2 cellular contexts compared by ENCODE assay signal in the genomic region with DNA sequence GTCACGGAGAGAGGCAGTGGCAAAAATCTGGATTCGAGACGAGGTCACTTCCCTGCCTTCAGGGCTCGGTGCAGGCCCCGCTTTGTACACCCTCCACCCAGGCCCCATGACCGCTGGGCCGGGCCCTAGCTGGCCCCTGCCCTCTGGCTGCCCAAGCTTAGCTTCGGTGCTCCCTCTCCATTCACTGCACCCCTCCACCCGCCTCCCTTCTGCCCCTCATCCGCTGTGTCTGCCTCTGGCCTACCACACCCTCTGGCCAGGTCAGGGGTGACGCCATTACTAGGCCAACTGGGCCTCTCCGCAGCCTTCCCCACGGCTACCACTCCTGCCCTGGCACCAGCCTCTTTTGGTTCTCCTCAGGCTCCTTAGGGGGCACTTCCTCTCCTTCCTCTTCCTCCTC.
TF ChIP-seq lines count a peak whose summit lies in the region.

No MANE protein-coding gene starts in this region.

TF ChIP-seq in Ishikawa, 13 proteins besides CTCF, POLR2A, EP300 and RAD21:
- TF ChIP-seq CEBPB (IDR thresholded peaks at IDR 0.05) = no peak
- TF ChIP-seq, protein P1, sequence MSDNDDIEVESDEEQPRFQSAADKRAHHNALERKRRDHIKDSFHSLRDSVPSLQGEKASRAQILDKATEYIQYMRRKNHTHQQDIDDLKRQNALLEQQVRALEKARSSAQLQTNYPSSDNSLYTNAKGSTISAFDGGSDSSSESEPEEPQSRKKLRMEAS (IDR thresholded peaks at IDR 0.05) = 0 out of 2 replicates have a peak, but pooled peaks have one; percentile 6
TF ChIP-seq in Ishikawa: peak in this region for 1.

TF ChIP-seq in H1, 55 proteins besides CTCF, POLR2A, EP300 and RAD21:
- TF ChIP-seq, protein P2, sequence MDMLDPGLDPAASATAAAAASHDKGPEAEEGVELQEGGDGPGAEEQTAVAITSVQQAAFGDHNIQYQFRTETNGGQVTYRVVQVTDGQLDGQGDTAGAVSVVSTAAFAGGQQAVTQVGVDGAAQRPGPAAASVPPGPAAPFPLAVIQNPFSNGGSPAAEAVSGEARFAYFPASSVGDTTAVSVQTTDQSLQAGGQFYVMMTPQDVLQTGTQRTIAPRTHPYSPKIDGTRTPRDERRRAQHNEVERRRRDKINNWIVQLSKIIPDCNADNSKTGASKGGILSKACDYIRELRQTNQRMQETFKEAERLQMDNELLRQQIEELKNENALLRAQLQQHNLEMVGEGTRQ (IDR thresholded peaks at IDR 0.05; ENCODE audit: low read length) = no peak
- TF ChIP-seq, protein P3, sequence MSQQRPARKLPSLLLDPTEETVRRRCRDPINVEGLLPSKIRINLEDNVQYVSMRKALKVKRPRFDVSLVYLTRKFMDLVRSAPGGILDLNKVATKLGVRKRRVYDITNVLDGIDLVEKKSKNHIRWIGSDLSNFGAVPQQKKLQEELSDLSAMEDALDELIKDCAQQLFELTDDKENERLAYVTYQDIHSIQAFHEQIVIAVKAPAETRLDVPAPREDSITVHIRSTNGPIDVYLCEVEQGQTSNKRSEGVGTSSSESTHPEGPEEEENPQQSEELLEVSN (IDR thresholded peaks at IDR 0.05) = no peak
- TF ChIP-seq, protein P4, sequence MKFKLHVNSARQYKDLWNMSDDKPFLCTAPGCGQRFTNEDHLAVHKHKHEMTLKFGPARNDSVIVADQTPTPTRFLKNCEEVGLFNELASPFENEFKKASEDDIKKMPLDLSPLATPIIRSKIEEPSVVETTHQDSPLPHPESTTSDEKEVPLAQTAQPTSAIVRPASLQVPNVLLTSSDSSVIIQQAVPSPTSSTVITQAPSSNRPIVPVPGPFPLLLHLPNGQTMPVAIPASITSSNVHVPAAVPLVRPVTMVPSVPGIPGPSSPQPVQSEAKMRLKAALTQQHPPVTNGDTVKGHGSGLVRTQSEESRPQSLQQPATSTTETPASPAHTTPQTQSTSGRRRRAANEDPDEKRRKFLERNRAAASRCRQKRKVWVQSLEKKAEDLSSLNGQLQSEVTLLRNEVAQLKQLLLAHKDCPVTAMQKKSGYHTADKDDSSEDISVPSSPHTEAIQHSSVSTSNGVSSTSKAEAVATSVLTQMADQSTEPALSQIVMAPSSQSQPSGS (IDR thresholded peaks at IDR 0.05; ENCODE audit: low read length) = no peak
- TF ChIP-seq RFX5 (IDR thresholded peaks at IDR 0.05; ENCODE audit: borderline replicate concordance, low read depth, low read length) (no peak), SRF (IDR thresholded peaks at IDR 0.05; ENCODE audit: low read depth, low read length) (no peak), SIN3A (conservative IDR thresholded peaks at IDR 0.05 in 1 of 2, IDR thresholded peaks at IDR 0.05 in 1 of 2; ENCODE audit: low read depth in 1 of 2, low read length in 2 of 2) (no peak), HDAC6 (IDR thresholded peaks at IDR 0.05; ENCODE audit: low read depth, low read length) (no peak), JUND (IDR thresholded peaks at IDR 0.05; ENCODE audit: low read length) (no peak), KDM5A (IDR thresholded peaks at IDR 0.05; ENCODE audit: low read length) (no peak), SP4 (IDR thresholded peaks at IDR 0.05; ENCODE audit: low read length) (no peak), SP2 (IDR thresholded peaks at IDR 0.05; ENCODE audit: low read length) (no peak), NANOG (IDR thresholded peaks at IDR 0.05; ENCODE audit: insufficient read depth, low read depth, low read length, poor library complexity, severe bottlenecking) (no peak), TAF7 (optimal IDR thresholded peaks at IDR 0.05; ENCODE audit: borderline replicate concordance, low read depth, low read length) (no peak), ZNF274 (IDR thresholded peaks at IDR 0.05; ENCODE audit: borderline replicate concordance, extremely low read depth, low read length) (no peak), NRF1 (IDR thresholded peaks at IDR 0.05; ENCODE audit: low read depth, low read length) (no peak), BCL11A (IDR thresholded peaks at IDR 0.05; ENCODE audit: low read depth in 2 of 2, low read length in 2 of 2) (no peak), KDM1A (IDR thresholded peaks at IDR 0.05; ENCODE audit: borderline replicate concordance, low read length) (no peak)
